17 cellular contexts compared by ENCODE assay signal in the genomic region with DNA sequence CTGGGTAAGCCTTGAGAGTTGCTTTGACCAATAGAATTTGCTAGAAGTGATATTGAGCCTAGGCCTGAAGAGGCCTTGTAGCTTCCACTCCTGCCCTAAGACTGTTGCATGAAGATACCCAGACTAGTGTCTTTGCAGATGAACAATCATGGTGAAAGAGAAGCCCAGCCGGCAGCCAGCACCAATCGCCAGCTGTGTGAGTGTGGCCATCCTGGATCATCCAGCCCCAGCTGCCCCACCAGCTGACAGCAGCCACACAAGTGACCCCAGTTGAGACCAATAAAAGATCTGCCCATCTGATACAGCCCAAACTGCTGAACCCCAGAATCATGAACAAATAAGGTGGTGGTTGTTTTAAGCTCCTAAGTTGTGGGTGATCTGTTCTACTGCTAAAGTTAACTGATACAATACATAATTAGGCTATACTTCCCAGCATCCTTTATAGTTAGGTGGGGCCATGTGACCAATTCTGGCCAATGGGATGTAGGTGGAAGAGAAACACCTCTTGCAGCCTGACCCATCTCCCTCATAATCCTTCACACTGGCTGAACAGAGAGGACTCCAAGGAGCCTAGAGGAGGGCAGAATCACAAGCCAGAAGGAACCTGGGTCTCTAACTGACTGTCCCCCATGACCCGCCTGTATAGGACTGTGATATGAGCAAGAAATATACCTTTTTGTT. TPM values are rescaled to one million over a fixed set of nuclear protein-coding genes. Genes with fewer than 3 reads are reported as not detected.
"Had no signal": no experiment of that assay in that cellular context is flagged by ENCODE, and none has a peak within 500 bp of the region (broad histone marks: within the 10 kb centered on the region; RNA-seq: fewer than 3 reads in every experiment).

No MANE protein-coding gene starts in this region.

- H3K4me3 Mint-ChIP-seq: neural progenitor cell; stimulated activated naive CD8-positive, alpha-beta T cell treated with anti-CD3 and anti-CD28 coated beads, Interleukin-15, amount 100 ng/mL, for 72 hours had no signal

- ATAC-seq: left colon; lower lobe of right lung; sciatic nerve; stimulated activated naive CD8-positive, alpha-beta T cell treated with anti-CD3 and anti-CD28 coated beads, Interleukin-15, amount 100 ng/mL, for 72 hours; upper lobe of right lung had no signal

- H3K9me3 Mint-ChIP-seq: neural progenitor cell; stimulated activated naive CD8-positive, alpha-beta T cell treated with anti-CD3 and anti-CD28 coated beads, Interleukin-15, amount 100 ng/mL, for 72 hours had no signal

- H3K27ac Mint-ChIP-seq: neural progenitor cell; stimulated activated naive CD8-positive, alpha-beta T cell treated with anti-CD3 and anti-CD28 coated beads, Interleukin-15, amount 100 ng/mL, for 72 hours had no signal

- DNase-seq: activated CD4-positive, CD25-positive, alpha-beta regulatory T cell treated with anti-CD3 and anti-CD28 coated beads, Interleukin-2, amount 50 U/mL, for 72 hours; activated effector memory CD4-positive, alpha-beta T cell treated with Interleukin-2 at 50 U/mL for 16 hours; activated naive CD4-positive, alpha-beta T cell treated with anti-CD3 and anti-CD28 coated beads, Interleukin-2, amount 50 U/mL, for 16 hours; activated T-cell treated with anti-CD3 and anti-CD28 coated beads, Interleukin-2, amount 50 U/mL, for 1 hour; left colon; lower lobe of right lung; ovary; spleen; stimulated activated naive CD8-positive, alpha-beta T cell treated with anti-CD3 and anti-CD28 coated beads, Interleukin-15, amount 100 ng/mL, for 72 hours; T-helper 1 cell; T1000; upper lobe of right lung had no signal

- H3K27ac ChIP-seq: cardiac muscle cell, lower lobe of right lung, neural progenitor cell, ovary, spleen, thoracic aorta, upper lobe of right lung had no signal

- H3K4me3 ChIP-seq: cardiac muscle cell, lower lobe of right lung, neural progenitor cell, ovary, spleen, thoracic aorta, upper lobe of right lung had no signal

- H3K4me1 ChIP-seq: lower lobe of right lung, neural progenitor cell, upper lobe of right lung had no signal

- H3K9me3 ChIP-seq: lower lobe of right lung, ovary, spleen, thoracic aorta, upper lobe of right lung had no signal

- H3K36me3 ChIP-seq: cardiac muscle cell, lower lobe of right lung, neural progenitor cell, ovary, spleen, thoracic aorta, upper lobe of right lung had no signal

RNA-seq across cellular contexts. Expression of gene SRRM5, which starts 16.9 kb away (rescaled TPM):
- total RNA-seq: pulmonary artery endothelial cell had no signal
